In the genomic region with DNA sequence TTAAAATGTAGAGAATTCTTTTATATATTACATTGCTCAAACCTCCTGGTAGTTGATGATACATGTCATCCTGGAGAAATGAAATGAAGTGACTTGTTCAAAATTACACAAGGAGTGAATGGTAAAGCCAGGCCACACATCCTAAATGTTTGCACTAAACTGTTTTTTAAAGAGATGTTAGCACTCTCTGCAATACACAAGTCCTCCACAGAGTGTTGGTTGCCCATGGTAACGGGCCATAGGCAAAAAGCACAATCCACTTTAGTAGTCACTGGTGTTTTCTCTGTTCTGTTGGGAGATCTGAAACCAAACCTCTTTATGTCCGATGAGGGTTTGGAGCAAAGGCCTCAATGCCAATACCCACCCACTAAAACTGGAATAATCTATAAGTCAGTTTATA, we compare ENCODE assay signal across 24 cellular contexts.
A peak's percentile ranks its signal among the peaks of the same experiment; 100 is the strongest.
DNase-seq lines count a peak whose midpoint lies in the region; ATAC-seq and TF ChIP-seq lines count a peak whose summit lies in the region.
"Had no signal": no experiment of that assay in that cellular context is flagged by ENCODE, and none has a peak within 500 bp of the region (broad histone marks: within the 10 kb centered on the region; RNA-seq: fewer than 3 reads in every experiment).

No MANE protein-coding gene starts in this region.

- H4K91ac ChIP-seq in trophoblast cell (ENCODE audit: low read depth, low read length): no peak overlapping the region

- no peak overlapping the region for H2BK120ac ChIP-seq in trophoblast cell (ENCODE audit: insufficient read depth, low read length, poor library complexity)

- TF ChIP-seq EP300 in upper lobe of left lung (IDR thresholded peaks at IDR 0.05): no peak

- no peaks in the 10 kb centered on the region for H3K9me3 Mint-ChIP-seq in type B pancreatic cell
- H3K9me3 Mint-ChIP-seq: dendritic cell treated with granulocyte-macrophage colony-stimulating factor and Interleukin-4, amounts not matched to agents 40 ng/mL and 50 ng/mL, for 4 days had no signal

- ATAC-seq in HG02852 (IDR thresholded peaks at IDR 0.05; ENCODE audit: unreplicated experiment): no peak
- no peak for ATAC-seq in upper lobe of left lung (ENCODE audit: low FRiP score in 2 of 2)
- ATAC-seq: heart left ventricle, HepG2, upper lobe of right lung had no signal

- peak; percentile 44 for DNase-seq in NCI-H2029 (lab: John Stamatoyannopoulos, UW)
- no peak for DNase-seq in NCI-H2029 treated with DMSO at 0.1 percent for 48 hours (lab: John Stamatoyannopoulos, UW)
- peak; percentile 68 for DNase-seq in RPMI7951 (ENCODE audit: low read depth)
- peak; percentile 30 for DNase-seq in fibroblast of peridontal ligament (ENCODE audit: extremely low read depth)
- no peak for DNase-seq in type B pancreatic cell (ENCODE audit: extremely low spot score, unreplicated experiment)
- DNase-seq in trophoblast cell: no peak
- DNase-seq in upper lobe of left lung: no peak
- DNase-seq: activated CD4-positive, alpha-beta T cell treated with anti-CD3 and anti-CD28 coated beads for 48 hours; activated naive CD4-positive, alpha-beta T cell; activated T-cell treated with anti-CD3 and anti-CD28 coated beads, Interleukin-2, amount 50 U/mL, for 48 hours; amniotic stem cell; heart left ventricle; mammary epithelial cell; NCI-H1105 treated with DMSO at 0.1 percent for 48 hours; upper lobe of right lung had no signal

- WGBS in trophoblast cell (ENCODE audit: extremely low coverage, insufficient coverage, insufficient read length): no CpG with 5 or more reads among the region's 2 CpGs
- 30 to 46% methylated on average over 2 of the region's 2 CpGs for WGBS in upper lobe of left lung, 2 donors

- no peak overlapping the region for H3K14ac ChIP-seq in trophoblast cell (ENCODE audit: low read length)

- H2AK5ac ChIP-seq in trophoblast cell (ENCODE audit: low read length): no peak overlapping the region

- TF ChIP-seq CTCF in type B pancreatic cell (conservative IDR thresholded peaks at IDR 0.05): peak; percentile 32
- TF ChIP-seq CTCF in upper lobe of left lung (IDR thresholded peaks at IDR 0.05): no peak

- H2BK5ac ChIP-seq in trophoblast cell (ENCODE audit: low read depth, low read length, poor library complexity): no peak overlapping the region

- H2BK12ac ChIP-seq in trophoblast cell (ENCODE audit: low read length): no peak overlapping the region

- H3K18ac ChIP-seq in trophoblast cell (ENCODE audit: low read length): no peak overlapping the region

- no peak overlapping the region for H3K23ac ChIP-seq in trophoblast cell (ENCODE audit: low read length)

- no peak overlapping the region for H3K4ac ChIP-seq in trophoblast cell (ENCODE audit: low read depth, low read length)

- H3K27ac ChIP-seq in trophoblast cell (ENCODE audit: low read depth, low read length) (no peak overlapping the region), upper lobe of left lung (no peak overlapping the region)
- H3K27ac ChIP-seq: BLaER1 treated with 17β-estradiol and CSF1 and Interleukin-3, amounts not matched to agents 10 nM and 100 nM; breast epithelium; heart left ventricle; neutrophil; prostate gland; upper lobe of right lung had no signal

- H3K36me3 Mint-ChIP-seq in type B pancreatic cell: no peaks in the 10 kb centered on the region

- no peak for TF ChIP-seq POLR2A in upper lobe of left lung (IDR thresholded peaks at IDR 0.05)

- no peaks in the 10 kb centered on the region for H3K79me2 ChIP-seq in trophoblast cell (ENCODE audit: control insufficient read depth, insufficient read depth, low read length, poor library complexity)

- H3K4me1 ChIP-seq in trophoblast cell (ENCODE audit: control insufficient read depth in 1 of 2, insufficient read depth in 2 of 2, low read length in 2 of 2) (no peaks in the 10 kb centered on the region), upper lobe of left lung (no peaks in the 10 kb centered on the region)
- H3K4me1 ChIP-seq: BLaER1 treated with 17β-estradiol and CSF1 and Interleukin-3, amounts not matched to agents 10 nM and 100 nM; breast epithelium; heart left ventricle; prostate gland; upper lobe of right lung had no signal

- H3K36me3 ChIP-seq in trophoblast cell (ENCODE audit: control insufficient read depth in 1 of 2, insufficient read depth in 2 of 2, low read length in 2 of 2) (no peaks in the 10 kb centered on the region), upper lobe of left lung (no peaks in the 10 kb centered on the region)
- H3K36me3 ChIP-seq: BLaER1 treated with 17β-estradiol and CSF1 and Interleukin-3, amounts not matched to agents 10 nM and 100 nM; breast epithelium; heart left ventricle; neutrophil; prostate gland; SJSA1; upper lobe of right lung had no signal

- H3K9me3 ChIP-seq in trophoblast cell (ENCODE audit: insufficient read depth, low read depth, low read length) (no peaks in the 10 kb centered on the region), upper lobe of left lung (no peaks in the 10 kb centered on the region)
- H3K9me3 ChIP-seq: breast epithelium, Caco-2, heart left ventricle, neutrophil, prostate gland, SJSA1, upper lobe of right lung had no signal

- no peak overlapping the region for H4K8ac ChIP-seq in trophoblast cell (ENCODE audit: low read depth, low read length)

- no peak overlapping the region for H3K27ac Mint-ChIP-seq in type B pancreatic cell
- H3K27ac Mint-ChIP-seq: dendritic cell treated with granulocyte-macrophage colony-stimulating factor and Interleukin-4, amounts not matched to agents 40 ng/mL and 50 ng/mL, for 4 days had no signal

- no peaks in the 10 kb centered on the region for H3K79me1 ChIP-seq in trophoblast cell (ENCODE audit: low read length)

- no peak overlapping the region for H3K4me3 Mint-ChIP-seq in type B pancreatic cell
- H3K4me3 Mint-ChIP-seq: dendritic cell treated with granulocyte-macrophage colony-stimulating factor and Interleukin-4, amounts not matched to agents 40 ng/mL and 50 ng/mL, for 4 days had no signal

- no peak overlapping the region for H4K12ac ChIP-seq in trophoblast cell (ENCODE audit: low read depth, low read length)

- H3K9ac ChIP-seq in trophoblast cell (ENCODE audit: low read length): no peak overlapping the region
- H3K9ac ChIP-seq: BLaER1 treated with 17β-estradiol and CSF1 and Interleukin-3, amounts not matched to agents 10 nM and 100 nM had no signal

- no peak overlapping the region for H2AFZ ChIP-seq in trophoblast cell (ENCODE audit: insufficient read depth, low read length, poor library complexity)

- no peaks in the 10 kb centered on the region for H3K4me1 Mint-ChIP-seq in type B pancreatic cell (ENCODE audit: unreplicated experiment)

- H3K27me3 ChIP-seq in trophoblast cell (ENCODE audit: insufficient read depth, low read length) (no peaks in the 10 kb centered on the region), upper lobe of left lung (no peaks in the 10 kb centered on the region)
- H3K27me3 ChIP-seq: BLaER1 treated with 17β-estradiol and CSF1 and Interleukin-3, amounts not matched to agents 10 nM and 100 nM; breast epithelium; heart left ventricle; neutrophil; SJSA1; upper lobe of right lung had no signal

- H3K27me3 Mint-ChIP-seq in type B pancreatic cell: peaks cover 11% of the 10 kb centered on the region
- H3K27me3 Mint-ChIP-seq: dendritic cell treated with granulocyte-macrophage colony-stimulating factor and Interleukin-4, amounts not matched to agents 40 ng/mL and 50 ng/mL, for 4 days had no signal

- no peak overlapping the region for H3K4me2 ChIP-seq in trophoblast cell (ENCODE audit: low read length)
- H3K4me2 ChIP-seq: BLaER1 treated with 17β-estradiol and CSF1 and Interleukin-3, amounts not matched to agents 10 nM and 100 nM had no signal

- no peak overlapping the region for H3K4me3 ChIP-seq in trophoblast cell (ENCODE audit: low read depth, low read length)
- no peak overlapping the region for H3K4me3 ChIP-seq in upper lobe of left lung
- H3K4me3 ChIP-seq: BLaER1 treated with 17β-estradiol and CSF1 and Interleukin-3, amounts not matched to agents 10 nM and 100 nM; breast epithelium; heart left ventricle; prostate gland; SJSA1; upper lobe of right lung had no signal

Comparison
In these comparisons a context has a peak if more than half of its experiments do, and no peak if none do; other contexts are left out.
1. DNase-seq: peak in NCI-H2029 (single experiment), RPMI7951 (single experiment) and fibroblast of peridontal ligament (single experiment); none in NCI-H2029 treated with DMSO at 0.1 percent for 48 hours (single experiment), type B pancreatic cell (single experiment), trophoblast cell (0 of 2) and upper lobe of left lung (0 of 2).